1 cellular context compared by ENCODE assay signal in the genomic region with DNA sequence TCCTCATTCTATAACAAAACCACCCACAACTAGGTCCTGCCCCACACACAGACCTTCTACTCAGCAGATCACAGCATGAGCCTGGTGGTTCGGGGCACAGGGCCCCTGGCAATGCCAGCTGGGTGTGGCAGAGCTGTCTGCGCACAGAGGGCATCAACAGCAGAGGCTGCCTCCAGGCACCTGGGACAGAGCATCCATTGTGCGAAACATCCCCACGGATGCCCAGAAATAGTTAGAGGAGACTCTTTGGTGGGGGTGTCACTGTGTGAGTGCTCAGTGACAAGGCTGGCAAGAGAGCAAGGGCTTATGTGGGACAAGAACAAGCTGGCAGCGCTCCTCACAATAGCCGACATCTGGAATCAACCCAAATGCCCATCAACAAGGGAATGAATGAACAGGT.
TF ChIP-seq lines count a peak whose summit lies in the region.

No MANE protein-coding gene starts in this region.

TF ChIP-seq in IMR-90, 13 proteins besides CTCF, POLR2A, EP300 and RAD21 (continued from another document):
- TF ChIP-seq RFX5 (IDR thresholded peaks at IDR 0.05; ENCODE audit: low read depth, low read length) = no peak
- no peak for TF ChIP-seq FOS (IDR thresholded peaks at IDR 0.05; ENCODE audit: low read depth, low read length)
